In genomic region chr3:68057637-68058320, GRCh38 we compare ENCODE assay signal across 12 cellular contexts.
DNase-seq lines count a peak whose midpoint lies in the region; ATAC-seq and TF ChIP-seq lines count a peak whose summit lies in the region.
"Had no signal": no experiment of that assay in that cellular context is flagged by ENCODE, and none has a peak within 500 bp of the region (broad histone marks: within the 10 kb centered on the region; RNA-seq: fewer than 3 reads in every experiment).

No MANE protein-coding gene starts in this region.

- DNase-seq in activated CD4-positive, alpha-beta T cell treated with anti-CD3 and anti-CD28 coated beads, Interleukin-2, amount 10 ng/mL, durations not matched to agents 24 days and 14 days = peak; percentile 92
- DNase-seq in activated T-helper 9 cell treated with anti-CD3 and anti-CD28 coated beads, Interleukin-2, amount 50 U/mL, for 16 hours (ENCODE audit: low read depth) = peak; percentile 28
- DNase-seq in stimulated activated CD4-positive, alpha-beta T cell treated with anti-CD3 and anti-CD28 coated beads, Interleukin-15, amount 100 ng/mL, for 48 hours (ENCODE audit: low read depth in 2 of 2) = peak; percentile 20 to 44
- DNase-seq in stimulated activated naive CD8-positive, alpha-beta T cell treated with anti-CD3 and anti-CD28 coated beads, Interleukin-15, amount 100 ng/mL, for 72 hours = peak; percentile 49 to 69
- DNase-seq in HPDE6-E6E7 (ENCODE audit: extremely low spot score) = no peak
- no peak for DNase-seq in left ventricle myocardium inferior
- DNase-seq: KG1, NCI-H510A treated with DMSO at 0.1 percent for 48 hours, substantia nigra had no signal

- no peak overlapping the region for H3K27ac ChIP-seq in left ventricle myocardium inferior (replicated peaks)
- H3K27ac ChIP-seq: SK-N-MC had no signal

- peak overlapping the region; percentile 65 for H3K27ac Mint-ChIP-seq in activated CD4-positive, alpha-beta T cell treated with anti-CD3 and anti-CD28 coated beads, Interleukin-2, amount 10 ng/mL, durations not matched to agents 24 days and 14 days
- peak overlapping the region in 1 of 2 donors; percentile 40 for H3K27ac Mint-ChIP-seq in stimulated activated naive CD8-positive, alpha-beta T cell treated with anti-CD3 and anti-CD28 coated beads, Interleukin-15, amount 100 ng/mL, for 72 hours

- no peak overlapping the region for H3K4me3 ChIP-seq in left ventricle myocardium inferior
- H3K4me3 ChIP-seq: SK-N-MC had no signal

- peaks cover 9% of the 10 kb centered on the region for H3K9me3 Mint-ChIP-seq in activated CD4-positive, alpha-beta T cell treated with anti-CD3 and anti-CD28 coated beads, Interleukin-2, amount 10 ng/mL, durations not matched to agents 24 days and 14 days
- no peaks in the 10 kb centered on the region for H3K9me3 Mint-ChIP-seq in stimulated activated naive CD8-positive, alpha-beta T cell treated with anti-CD3 and anti-CD28 coated beads, Interleukin-15, amount 100 ng/mL, for 72 hours

- no peaks in the 10 kb centered on the region for H3K27me3 ChIP-seq in left ventricle myocardium inferior (ENCODE audit: low read depth)

- ATAC-seq in stimulated activated naive CD8-positive, alpha-beta T cell treated with anti-CD3 and anti-CD28 coated beads, Interleukin-15, amount 100 ng/mL, for 72 hours = peak; percentile 99
- no peak for ATAC-seq in GM21786 (IDR thresholded peaks at IDR 0.05; ENCODE audit: unreplicated experiment)
- ATAC-seq: esophagus mucosa had no signal

- H3K36me3 ChIP-seq in left ventricle myocardium inferior = no peaks in the 10 kb centered on the region

- intact Hi-C loops in activated CD4-positive, alpha-beta T cell treated with anti-CD3 and anti-CD28 coated beads, Interleukin-2, amount 10 ng/mL, durations not matched to agents 24 days and 14 days (cut with micrococcal nuclease) = loop anchor here (10.0 kb wide), 1 partner anchor 673 kb away; no protein-coding TSS in a partner anchor
- intact Hi-C loops in left ventricle myocardium inferior (cut with micrococcal nuclease) = no loop called here

- H3K4me3 Mint-ChIP-seq in activated CD4-positive, alpha-beta T cell treated with anti-CD3 and anti-CD28 coated beads, Interleukin-2, amount 10 ng/mL, durations not matched to agents 24 days and 14 days = peak overlapping the region; percentile 42
- peak overlapping the region; percentile 3 to 33 for H3K4me3 Mint-ChIP-seq in stimulated activated naive CD8-positive, alpha-beta T cell treated with anti-CD3 and anti-CD28 coated beads, Interleukin-15, amount 100 ng/mL, for 72 hours

- no peaks in the 10 kb centered on the region for H3K4me1 ChIP-seq in left ventricle myocardium inferior

- peaks cover 25% of the 10 kb centered on the region for H3K4me1 Mint-ChIP-seq in activated CD4-positive, alpha-beta T cell treated with anti-CD3 and anti-CD28 coated beads, Interleukin-2, amount 10 ng/mL, durations not matched to agents 24 days and 14 days
- H3K4me1 Mint-ChIP-seq in stimulated activated naive CD8-positive, alpha-beta T cell treated with anti-CD3 and anti-CD28 coated beads, Interleukin-15, amount 100 ng/mL, for 72 hours = peaks cover 51% of the 10 kb centered on the region

- no peaks in the 10 kb centered on the region for H3K27me3 Mint-ChIP-seq in activated CD4-positive, alpha-beta T cell treated with anti-CD3 and anti-CD28 coated beads, Interleukin-2, amount 10 ng/mL, durations not matched to agents 24 days and 14 days
- no peaks in the 10 kb centered on the region for H3K27me3 Mint-ChIP-seq in stimulated activated naive CD8-positive, alpha-beta T cell treated with anti-CD3 and anti-CD28 coated beads, Interleukin-15, amount 100 ng/mL, for 72 hours

- peaks cover 5% of the 10 kb centered on the region for H3K36me3 Mint-ChIP-seq in activated CD4-positive, alpha-beta T cell treated with anti-CD3 and anti-CD28 coated beads, Interleukin-2, amount 10 ng/mL, durations not matched to agents 24 days and 14 days (ENCODE audit: low read depth)

- no peaks in the 10 kb centered on the region for H3K9me3 ChIP-seq in left ventricle myocardium inferior (replicated peaks)

- TF ChIP-seq CTCF in left ventricle myocardium inferior (IDR thresholded peaks at IDR 0.05; ENCODE audit: borderline replicate concordance) = no peak

Comparison
In these comparisons a context has a peak if more than half of its experiments do, and no peak if none do; other contexts are left out.
1. DNase-seq: peak in activated CD4-positive, alpha-beta T cell treated with anti-CD3 and anti-CD28 coated beads, Interleukin-2, amount 10 ng/mL, durations not matched to agents 24 days and 14 days (single experiment), activated T-helper 9 cell treated with anti-CD3 and anti-CD28 coated beads, Interleukin-2, amount 50 U/mL, for 16 hours (single experiment), stimulated activated CD4-positive, alpha-beta T cell treated with anti-CD3 and anti-CD28 coated beads, Interleukin-15, amount 100 ng/mL, for 48 hours (2 of 2) and stimulated activated naive CD8-positive, alpha-beta T cell treated with anti-CD3 and anti-CD28 coated beads, Interleukin-15, amount 100 ng/mL, for 72 hours (2 of 2); none in HPDE6-E6E7 (single experiment) and left ventricle myocardium inferior (single experiment).